3 cellular contexts compared by ENCODE assay signal in the genomic region with DNA sequence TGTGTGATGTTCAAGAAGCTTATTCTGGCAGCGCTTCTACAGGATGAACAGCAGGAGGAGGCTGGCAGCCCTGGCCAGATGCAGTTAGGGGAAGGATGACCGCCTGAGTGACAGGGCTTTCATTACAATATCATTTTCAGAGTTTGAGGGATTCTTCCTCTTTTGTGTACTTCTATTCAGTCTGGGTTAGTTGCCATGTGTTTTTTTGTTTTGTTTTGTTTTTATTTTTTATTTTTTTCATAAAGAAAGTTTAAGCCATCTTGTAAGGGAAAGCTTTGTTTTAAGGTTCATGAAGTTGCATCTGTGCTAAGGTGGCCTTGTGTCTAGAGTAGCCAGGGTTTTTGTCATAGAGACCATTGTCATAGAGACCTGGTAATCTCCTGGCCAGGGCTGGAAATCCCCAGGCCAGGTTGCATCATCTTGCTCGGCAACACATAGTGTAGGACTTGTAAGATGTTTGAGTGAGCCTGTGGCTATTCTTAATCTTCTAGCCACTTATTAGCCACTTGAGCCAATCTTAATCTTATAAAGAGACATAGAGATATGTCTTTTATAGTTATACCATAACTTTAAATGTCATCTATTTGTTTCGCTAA.
A peak's percentile ranks its signal among the peaks of the same experiment; 100 is the strongest.
TF ChIP-seq lines count a peak whose summit lies in the region.

No MANE protein-coding gene starts in this region.

TF ChIP-seq in HCT116, 20 proteins besides CTCF, POLR2A, EP300 and RAD21:
- TF ChIP-seq SP1 (IDR thresholded peaks at IDR 0.05; ENCODE audit: low read depth) (no peak), CBX3 (IDR thresholded peaks at IDR 0.05; ENCODE audit: low read depth) (no peak), CEBPB (IDR thresholded peaks at IDR 0.05; ENCODE audit: low read depth) (peak; percentile 74), JUND (IDR thresholded peaks at IDR 0.05) (no peak), SIN3A (IDR thresholded peaks at IDR 0.05; ENCODE audit: low read depth) (no peak)
- TF ChIP-seq, protein P1, sequence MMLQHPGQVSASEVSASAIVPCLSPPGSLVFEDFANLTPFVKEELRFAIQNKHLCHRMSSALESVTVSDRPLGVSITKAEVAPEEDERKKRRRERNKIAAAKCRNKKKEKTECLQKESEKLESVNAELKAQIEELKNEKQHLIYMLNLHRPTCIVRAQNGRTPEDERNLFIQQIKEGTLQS (IDR thresholded peaks at IDR 0.05): no peak
- TF ChIP-seq, protein P2, sequence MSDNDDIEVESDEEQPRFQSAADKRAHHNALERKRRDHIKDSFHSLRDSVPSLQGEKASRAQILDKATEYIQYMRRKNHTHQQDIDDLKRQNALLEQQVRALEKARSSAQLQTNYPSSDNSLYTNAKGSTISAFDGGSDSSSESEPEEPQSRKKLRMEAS (IDR thresholded peaks at IDR 0.05): no peak

TF ChIP-seq in IMR-90, 13 proteins besides CTCF, POLR2A, EP300 and RAD21:
- TF ChIP-seq CEBPB (IDR thresholded peaks at IDR 0.05; ENCODE audit: low read depth, low read length): peak; percentile 84
- TF ChIP-seq, protein P3, sequence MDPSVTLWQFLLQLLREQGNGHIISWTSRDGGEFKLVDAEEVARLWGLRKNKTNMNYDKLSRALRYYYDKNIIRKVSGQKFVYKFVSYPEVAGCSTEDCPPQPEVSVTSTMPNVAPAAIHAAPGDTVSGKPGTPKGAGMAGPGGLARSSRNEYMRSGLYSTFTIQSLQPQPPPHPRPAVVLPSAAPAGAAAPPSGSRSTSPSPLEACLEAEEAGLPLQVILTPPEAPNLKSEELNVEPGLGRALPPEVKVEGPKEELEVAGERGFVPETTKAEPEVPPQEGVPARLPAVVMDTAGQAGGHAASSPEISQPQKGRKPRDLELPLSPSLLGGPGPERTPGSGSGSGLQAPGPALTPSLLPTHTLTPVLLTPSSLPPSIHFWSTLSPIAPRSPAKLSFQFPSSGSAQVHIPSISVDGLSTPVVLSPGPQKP (IDR thresholded peaks at IDR 0.05; ENCODE audit: borderline replicate concordance, low read depth, low read length): no peak

TF ChIP-seq in SK-N-SH, 30 proteins besides CTCF, POLR2A, EP300 and RAD21:
- TF ChIP-seq RCOR1 (IDR thresholded peaks at IDR 0.05; ENCODE audit: low read length) (no peak), FOXJ3 (CRISPR knock-in tag; IDR thresholded peaks at IDR 0.05) (no peak), TCF12 (IDR thresholded peaks at IDR 0.05) (no peak), ELF1 (IDR thresholded peaks at IDR 0.05) (no peak), YY1 (IDR thresholded peaks at IDR 0.05; ENCODE audit: low read depth) (no peak), MEF2A (IDR thresholded peaks at IDR 0.05; ENCODE audit: borderline replicate concordance, low read depth) (no peak), NRF1 (IDR thresholded peaks at IDR 0.05; ENCODE audit: low read depth, low read length) (no peak)
